26 cellular contexts compared by ENCODE assay signal in genomic region chr9:70493046-70493445, GRCh38.
A peak's percentile ranks its signal among the peaks of the same experiment; 100 is the strongest.
DNase-seq lines count a peak whose midpoint lies in the region; ATAC-seq and TF ChIP-seq lines count a peak whose summit lies in the region.
"Had no signal": no experiment of that assay in that cellular context is flagged by ENCODE, and none has a peak within 500 bp of the region (broad histone marks: within the 10 kb centered on the region; RNA-seq: fewer than 3 reads in every experiment).

No MANE protein-coding gene starts in this region.

- TF ChIP-seq POLR2A in breast epithelium (IDR thresholded peaks at IDR 0.05) = no peak

- H3K27ac ChIP-seq in breast epithelium (peak overlapping the region; percentile 25), mammary epithelial cell (ENCODE audit: insufficient read depth, low read depth, low read length) (no peak overlapping the region), thoracic aorta (peak overlapping the region in 1 of 2 donors; percentile 42), caudate nucleus (ENCODE audit: low read depth, low read length) (no peak overlapping the region)
- H3K27ac ChIP-seq: 22Rv1, lower lobe of right lung, PC-9, prostate gland, upper lobe of right lung had no signal

- BruUV-seq in mammary epithelial cell (replicated peaks; lab: Mats Ljungman, UMichigan) = no TSS peak

- TF ChIP-seq CTCF in breast epithelium (IDR thresholded peaks at IDR 0.05) (no peak), mammary epithelial cell (conservative IDR thresholded peaks at IDR 0.05 in 1 of 2, IDR thresholded peaks at IDR 0.05 in 1 of 2; ENCODE audit: extremely low read depth in 1 of 2, insufficient read depth in 1 of 2, low read depth in 1 of 2, low read length in 2 of 2) (no peak), cardiac fibroblast (IDR thresholded peaks at IDR 0.05; ENCODE audit: low read depth, low read length) (no peak), thoracic aorta (IDR thresholded peaks at IDR 0.05) (no peak)

- no peak overlapping the region for H3K9ac ChIP-seq in mammary epithelial cell (ENCODE audit: insufficient read depth, low read length)

- CTCF ChIA-PET in mammary epithelial cell (lab: Charles Lee; ENCODE audit: low non-redundant PET) = no interaction called here

- H3K4me1 ChIP-seq in breast epithelium = peaks cover 3 to 21% of the 10 kb centered on the region in 2 donors
- peaks cover 4% of the 10 kb centered on the region for H3K4me1 ChIP-seq in mammary epithelial cell (ENCODE audit: insufficient read depth, low read length)
- H3K4me1 ChIP-seq in thoracic aorta (ENCODE audit: control insufficient read depth in 1 of 2, low read depth in 2 of 2) = peaks cover 22 to 29% of the 10 kb centered on the region in 2 donors
- H3K4me1 ChIP-seq: prostate gland had no signal

- no peaks in the 10 kb centered on the region for H4K20me1 ChIP-seq in mammary epithelial cell (ENCODE audit: insufficient read depth, low read length)

- no peaks in the 10 kb centered on the region for H3K9me3 ChIP-seq in breast epithelium
- no peaks in the 10 kb centered on the region for H3K9me3 ChIP-seq in mammary epithelial cell (replicated peaks; ENCODE audit: insufficient read depth, low read length)
- H3K9me3 ChIP-seq in thoracic aorta = no peaks in the 10 kb centered on the region
- H3K9me3 ChIP-seq: lower lobe of right lung, prostate gland, upper lobe of right lung had no signal

- intact Hi-C loops in breast epithelium (cut with DNase I; ENCODE audit: low total_unique reads) = no loop called here
- intact Hi-C loops in mammary epithelial cell (cut with micrococcal nuclease) = loop anchor here (5.0 kb wide), 1 partner anchor 151 kb away; no protein-coding TSS in a partner anchor
- intact Hi-C loops in left ventricle myocardium superior (cut with micrococcal nuclease) = no loop called here

- H3K4me2 ChIP-seq in mammary epithelial cell (ENCODE audit: insufficient read depth, low read depth, low read length) = no peak overlapping the region
- H3K4me2 ChIP-seq: PC-9 had no signal

- H3K27me3 ChIP-seq in breast epithelium (no peaks in the 10 kb centered on the region), mammary epithelial cell (ENCODE audit: insufficient read depth, low read length) (no peaks in the 10 kb centered on the region), thoracic aorta (replicated peaks; ENCODE audit: insufficient read depth) (no peaks in the 10 kb centered on the region)
- H3K27me3 ChIP-seq: upper lobe of right lung had no signal

- WGBS in mammary epithelial cell (ENCODE audit: low coverage, missing lambda C conversion rate) = 45% methylated on average over 8 of the region's 9 CpGs

- H3K4me3 ChIP-seq in breast epithelium = no peak overlapping the region
- H3K4me3 ChIP-seq in mammary epithelial cell (replicated peaks in 1 of 3; ENCODE audit: insufficient read depth in 1 of 3, low read depth in 2 of 3, low read length in 3 of 3) = no peak overlapping the region
- H3K4me3 ChIP-seq in cardiac fibroblast (replicated peaks in 1 of 2; ENCODE audit: low read depth in 2 of 2, low read length in 2 of 2) = no peak overlapping the region
- H3K4me3 ChIP-seq in thoracic aorta = peak overlapping the region; percentile 19
- H3K4me3 ChIP-seq: lower lobe of right lung, PC-9, prostate gland, upper lobe of right lung had no signal

- H2AFZ ChIP-seq in mammary epithelial cell (ENCODE audit: low read depth, low read length) = no peak overlapping the region
- H2AFZ ChIP-seq: PC-9 had no signal

- H3K36me3 ChIP-seq in breast epithelium (no peaks in the 10 kb centered on the region), mammary epithelial cell (ENCODE audit: insufficient read depth, low read length) (no peaks in the 10 kb centered on the region), thoracic aorta (no peaks in the 10 kb centered on the region)
- H3K36me3 ChIP-seq: lower lobe of right lung, prostate gland, upper lobe of right lung had no signal

- ATAC-seq in left ventricle myocardium superior (peak; percentile 36), thoracic aorta (ENCODE audit: insufficient number of reproducible peaks, low FRiP score, low read depth) (peak; percentile 37)
- ATAC-seq: activated T-helper 17 cell treated with anti-CD3 and anti-CD28 coated beads, Interleukin-2, amount 50 U/mL, for 72 hours; lower lobe of right lung; naive thymus-derived CD8-positive, alpha-beta T cell; stimulated activated effector memory CD8-positive, alpha-beta T cell treated with anti-CD3 and anti-CD28 coated beads, Interleukin-12 subunit alpha, Interleukin-12 subunit beta, amount 100 ng/mL, for 72 hours; upper lobe of right lung had no signal

- H3K79me2 ChIP-seq in mammary epithelial cell (ENCODE audit: insufficient read depth, low read length) = no peaks in the 10 kb centered on the region

- in situ Hi-C loops in mammary epithelial cell (cut with MboI; ENCODE audit: low sequenced_read_pairs in 2 of 2) = loop anchor here in 1 of 2 donors (25.0 kb wide), 1 partner anchor 131 kb away; no protein-coding TSS in a partner anchor

- dilution Hi-C loops in mammary epithelial cell (cut with HindIII; ENCODE audit: low sequenced_read_pairs) = no loop called here

- DNase-seq in breast epithelium (ENCODE audit: low spot score in 2 of 2) = no peak
- DNase-seq in mammary epithelial cell = no peak
- peak; percentile 39 to 66 for DNase-seq in cardiac fibroblast (ENCODE audit: low read depth in 2 of 2)
- no peak for DNase-seq in left ventricle myocardium superior
- no peak for DNase-seq in thoracic aorta (ENCODE audit: low spot score)
- DNase-seq in caudate nucleus (lab: John Stamatoyannopoulos, UW) = no peak
- DNase-seq in dedifferentiated amniotic fluid mesenchymal stem cell (ENCODE audit: extremely low spot score) = no peak
- DNase-seq in stimulated activated CD4-positive, alpha-beta T cell treated with anti-CD3 and anti-CD28 coated beads, Interleukin-4, amount 100 ng/mL, for 24 hours = no peak
- DNase-seq: activated CD4-positive, alpha-beta memory T cell treated with anti-CD3 and anti-CD28 coated beads for 36 hours; activated CD4-positive, CD25-positive, alpha-beta regulatory T cell treated with anti-CD3 and anti-CD28 coated beads, Interleukin-2, amount 50 U/mL, for 72 hours; activated naive CD4-positive, alpha-beta T cell treated with anti-CD3 and anti-CD28 coated beads, Interleukin-2, amount 50 U/mL, for 16 hours; Calu3; GDM1; Kasumi-1; lower lobe of right lung; naive thymus-derived CD8-positive, alpha-beta T cell; PC-9; SHP77; stimulated activated CD4-positive, alpha-beta T cell treated with anti-CD3 and anti-CD28 coated beads, Interleukin-15, amount 100 ng/mL, for 24 hours; substantia nigra; T-helper 2 cell; upper lobe of right lung had no signal

Comparison
In these comparisons a context has a peak if more than half of its experiments do, and no peak if none do; other contexts are left out.
1. H3K27ac ChIP-seq: peak in breast epithelium (2 of 2); none in mammary epithelial cell (single experiment) and caudate nucleus (single experiment).
2. DNase-seq: peak in cardiac fibroblast (2 of 2); none in breast epithelium (0 of 2), mammary epithelial cell (single experiment), left ventricle myocardium superior (single experiment), thoracic aorta (single experiment), caudate nucleus (0 of 61), dedifferentiated amniotic fluid mesenchymal stem cell (single experiment) and stimulated activated CD4-positive, alpha-beta T cell treated with anti-CD3 and anti-CD28 coated beads, Interleukin-4, amount 100 ng/mL, for 24 hours (single experiment).